21 cellular contexts compared by ENCODE assay signal in genomic region chr6:126788961-126789365, GRCh38.
DNase-seq lines count a peak whose midpoint lies in the region; ATAC-seq and TF ChIP-seq lines count a peak whose summit lies in the region.
"Had no signal": no experiment of that assay in that cellular context is flagged by ENCODE, and none has a peak within 500 bp of the region (broad histone marks: within the 10 kb centered on the region; RNA-seq: fewer than 3 reads in every experiment).

No MANE protein-coding gene starts in this region.

- H2AK5ac ChIP-seq in mesendoderm (ENCODE audit: low read length) = no peak overlapping the region

- H3K4me3 ChIP-seq in GM23248 (no peak overlapping the region), esophagus muscularis mucosa (no peak overlapping the region), mesendoderm (ENCODE audit: low read length) (no peak overlapping the region), tibial artery (no peak overlapping the region), HAP-1 (no peak overlapping the region)

- no peaks in the 10 kb centered on the region for H3K27me3 ChIP-seq in GM23248 (replicated peaks; ENCODE audit: insufficient read depth)
- no peaks in the 10 kb centered on the region for H3K27me3 ChIP-seq in esophagus muscularis mucosa
- H3K27me3 ChIP-seq in mesendoderm (ENCODE audit: insufficient read depth, low read length, poor library complexity) = no peaks in the 10 kb centered on the region
- no peaks in the 10 kb centered on the region for H3K27me3 ChIP-seq in tibial artery
- H3K27me3 ChIP-seq in HAP-1 (ENCODE audit: low read depth) = no peaks in the 10 kb centered on the region; the same call in 1 of the 2 replicates

- H3K18ac ChIP-seq in mesendoderm (ENCODE audit: low read length) = peak overlapping the region; percentile 87

- H3K56ac ChIP-seq in mesendoderm (ENCODE audit: low read length) = no peak overlapping the region

- DNase-seq in GM23248 (peak; percentile 58), esophagus muscularis mucosa (ENCODE audit: extremely low spot score) (no peak), mesendoderm (no peak), tibial artery (peak; percentile 70 to 71), HAP-1 (ENCODE audit: low spot score in 2 of 2) (no peak), glomerular visceral epithelial cell (ENCODE audit: extremely low spot score) (no peak)
- DNase-seq: ACHN; CD4-positive, alpha-beta T cell; DMS153; GF-D8; HFFc6; KBM-7; NCI-H1105 treated with DMSO at 0.1 percent for 48 hours; NCI-H1694 treated with DMSO at 0.1 percent for 48 hours; NCI-H2107; NCI-H2227 treated with DMSO at 0.1 percent for 48 hours; NCI-H524; OCI-M1; SHP77 had no signal

- intact Hi-C loops in esophagus muscularis mucosa (cut with DNase I) = no loop called here
- intact Hi-C loops in tibial artery (cut with DNase I; ENCODE audit: low total_unique reads) = no loop called here

- in situ Hi-C loops in GM23248 (cut with MboI) = no loop called here
- in situ Hi-C loops in HAP-1 (cut with MboI; ENCODE audit: low sequenced_read_pairs) = no loop called here

- 15 to 20% methylated on average over 5 of the region's 5 CpGs for WGBS in GM23248 (ENCODE audit: low coverage in 1 of 2, low lambda C conversion rate in 2 of 2, missing lambda C conversion rate in 2 of 2), 2 experiments
- WGBS in esophagus muscularis mucosa = 63% methylated on average over 5 of the region's 5 CpGs
- WGBS in mesendoderm (ENCODE audit: extremely low coverage, insufficient coverage, low lambda C conversion rate) = no CpG with 5 or more reads among the region's 5 CpGs

- no peak overlapping the region for H3K23ac ChIP-seq in mesendoderm (ENCODE audit: low read length)

- H3K4me1 ChIP-seq in GM23248 (ENCODE audit: insufficient read depth) (peaks cover 16% of the 10 kb centered on the region; the same call in 1 of the 2 replicates), esophagus muscularis mucosa (peaks cover 0 to 52% (median 38%) of the 10 kb centered on the region in 4 donors), mesendoderm (ENCODE audit: control insufficient read depth, low read depth, low read length) (peaks cover 2% of the 10 kb centered on the region), tibial artery (no peaks in the 10 kb centered on the region), HAP-1 (no peaks in the 10 kb centered on the region)

- ATAC-seq in GM19324 (IDR thresholded peaks at IDR 0.05; ENCODE audit: low FRiP score, unreplicated experiment) = no peak
- ATAC-seq: SK-N-SH treated with all-trans-retinoic acid at 6 μM for 48 hours had no signal

- H2AFZ ChIP-seq in GM23248 = peak overlapping the region; percentile 54

- H4K5ac ChIP-seq in mesendoderm (ENCODE audit: low read length) = no peak overlapping the region

- peak overlapping the region; percentile 34 for H3K4me2 ChIP-seq in GM23248 (ENCODE audit: unreplicated experiment)
- no peak overlapping the region for H3K4me2 ChIP-seq in mesendoderm (ENCODE audit: low read length)

- peak overlapping the region; percentile 74 for H2BK15ac ChIP-seq in mesendoderm (replicated peaks; ENCODE audit: low read depth)

- H3K9me3 ChIP-seq in GM23248 (ENCODE audit: low read depth) (no peaks in the 10 kb centered on the region), esophagus muscularis mucosa (no peaks in the 10 kb centered on the region), tibial artery (no peaks in the 10 kb centered on the region), HAP-1 (no peaks in the 10 kb centered on the region)

- H3K27ac ChIP-seq in GM23248 = peak overlapping the region; percentile 34
- peak overlapping the region in 3 of 4 donors; percentile 8 to 46 (median 28) for H3K27ac ChIP-seq in esophagus muscularis mucosa (replicated peaks in 1 of 4)
- no peak overlapping the region for H3K27ac ChIP-seq in mesendoderm (ENCODE audit: low read depth, low read length)
- no peak overlapping the region for H3K27ac ChIP-seq in tibial artery

- no peaks in the 10 kb centered on the region for H3K36me3 ChIP-seq in GM23248 (ENCODE audit: low read depth)
- H3K36me3 ChIP-seq in esophagus muscularis mucosa = no peaks in the 10 kb centered on the region
- H3K36me3 ChIP-seq in mesendoderm (ENCODE audit: control insufficient read depth, insufficient read depth, low read length) = no peaks in the 10 kb centered on the region
- H3K36me3 ChIP-seq in tibial artery = no peaks in the 10 kb centered on the region
- H3K36me3 ChIP-seq in HAP-1 (replicated peaks) = no peaks in the 10 kb centered on the region

- no peak overlapping the region for H4K8ac ChIP-seq in mesendoderm (ENCODE audit: low read depth, low read length)

- no peaks in the 10 kb centered on the region for H3K79me1 ChIP-seq in mesendoderm (ENCODE audit: low read length)

- H4K20me1 ChIP-seq in GM23248 (ENCODE audit: insufficient read depth) = no peaks in the 10 kb centered on the region

- TF ChIP-seq EP300 in esophagus muscularis mucosa (IDR thresholded peaks at IDR 0.05) = no peak

- peak overlapping the region; percentile 70 for H3K4ac ChIP-seq in mesendoderm (ENCODE audit: low read depth, low read length)

- H3K9ac ChIP-seq in GM23248 (no peak overlapping the region), mesendoderm (ENCODE audit: low read length) (no peak overlapping the region)

- TF ChIP-seq CTCF in esophagus muscularis mucosa (IDR thresholded peaks at IDR 0.05) = no peak
- no peak for TF ChIP-seq CTCF in tibial artery (IDR thresholded peaks at IDR 0.05)

- H2BK5ac ChIP-seq in mesendoderm (ENCODE audit: low read length) = no peak overlapping the region

- no peak for TF ChIP-seq POLR2A in esophagus muscularis mucosa (IDR thresholded peaks at IDR 0.05; ENCODE audit: low read depth)

- H3K9me2 ChIP-seq in GM23248 (ENCODE audit: insufficient read depth) = no peaks in the 10 kb centered on the region

- peaks cover 8% of the 10 kb centered on the region; the same call in 1 of the 2 replicates for H3F3A ChIP-seq in GM23248 (ENCODE audit: insufficient read depth)

- no peak overlapping the region for H2BK120ac ChIP-seq in mesendoderm (ENCODE audit: low read depth, low read length)

- no peaks in the 10 kb centered on the region for H3K79me2 ChIP-seq in GM23248 (ENCODE audit: insufficient read depth)
- H3K79me2 ChIP-seq in mesendoderm (ENCODE audit: control insufficient read depth, insufficient read depth, low read length) = no peaks in the 10 kb centered on the region

Comparison
In these comparisons a context has a peak if more than half of its experiments do, and no peak if none do; other contexts are left out.
1. DNase-seq: peak in GM23248 (single experiment) and tibial artery (2 of 2); none in esophagus muscularis mucosa (single experiment), mesendoderm (single experiment), HAP-1 (0 of 2) and glomerular visceral epithelial cell (single experiment).
2. H3K27ac ChIP-seq: peak in GM23248 (single experiment) and esophagus muscularis mucosa (3 of 4); none in mesendoderm (single experiment) and tibial artery (0 of 2).